8 cellular contexts compared by ENCODE assay signal in genomic region chr2:216777637-216778273, GRCh38.
DNase-seq lines count a peak whose midpoint lies in the region; ATAC-seq and TF ChIP-seq lines count a peak whose summit lies in the region.

No MANE protein-coding gene starts in this region.

- DNase-seq in DMS153 treated with DMSO at 0.1 percent for 48 hours (lab: John Stamatoyannopoulos, UW; ENCODE audit: unreplicated experiment), result peak; percentile 72
- DNase-seq in NCI-H2081 (lab: John Stamatoyannopoulos, UW), result peak; percentile 83 to 95
- peak; percentile 66 for DNase-seq in glomerular visceral epithelial cell (ENCODE audit: extremely low spot score)
- peak; percentile 17 for DNase-seq in stimulated activated naive CD8-positive, alpha-beta T cell treated with anti-CD3 and anti-CD28 coated beads, Interleukin-15, Interleukin-2, amounts not matched to agents 100 U/mL and 50 U/mL, for 24 hours
- no peak for DNase-seq in Ammon's horn (ENCODE audit: low spot score)

- TF ChIP-seq CTCF in VCaP (conservative IDR thresholded peaks at IDR 0.05), result peak; percentile 54

- no peak overlapping the region for H3K27ac ChIP-seq in VCaP

- ATAC-seq in GM19035 (IDR thresholded peaks at IDR 0.05; ENCODE audit: unreplicated experiment), result peak; percentile 98
- ATAC-seq in HG03095 (IDR thresholded peaks at IDR 0.05; ENCODE audit: unreplicated experiment), result peak; percentile 96
- peak; percentile 89 for ATAC-seq in stimulated activated naive CD8-positive, alpha-beta T cell treated with anti-CD3 and anti-CD28 coated beads, Interleukin-15, Interleukin-2, amounts not matched to agents 100 U/mL and 50 U/mL, for 24 hours
